In genomic region chr7:47945261-47946015, GRCh38 we compare ENCODE assay signal across 8 cellular contexts. TPM values are rescaled to one million over a fixed set of nuclear protein-coding genes. Genes with fewer than 3 reads are reported as not detected.
A peak's percentile ranks its signal among the peaks of the same experiment; 100 is the strongest.
DNase-seq lines count a peak whose midpoint lies in the region; ATAC-seq and TF ChIP-seq lines count a peak whose summit lies in the region.

No MANE protein-coding gene starts in this region.

- peaks cover 8% of the 10 kb centered on the region for H3K27me3 Mint-ChIP-seq in neural progenitor cell (ENCODE audit: insufficient read depth, low read depth)

- H3F3A ChIP-seq in neural progenitor cell (ENCODE audit: low read depth): no peaks in the 10 kb centered on the region

- no peaks in the 10 kb centered on the region for H3K36me3 Mint-ChIP-seq in neural progenitor cell

- TF ChIP-seq CTCF in esophagus muscularis mucosa (IDR thresholded peaks at IDR 0.05) (peak; percentile 75 to 76 (median 76)), neural progenitor cell (IDR thresholded peaks at IDR 0.05) (peak; percentile 94)

- H3K27ac ChIP-seq in esophagus muscularis mucosa (replicated peaks in 1 of 4) (peak overlapping the region in 3 of 4 donors; percentile 1 to 42 (median 9)), neural progenitor cell (no peak overlapping the region)

- ATAC-seq in HG03045 (IDR thresholded peaks at IDR 0.05; ENCODE audit: unreplicated experiment): peak; percentile 56

- TF ChIP-seq POLR2A in esophagus muscularis mucosa (IDR thresholded peaks at IDR 0.05; ENCODE audit: low read depth): no peak

- 31% methylated on average over 7 of the region's 8 CpGs for WGBS in esophagus muscularis mucosa

- peaks cover 14% of the 10 kb centered on the region for H3K4me1 Mint-ChIP-seq in neural progenitor cell

- no peak overlapping the region for H2AFZ ChIP-seq in neural progenitor cell (replicated peaks)

- TF ChIP-seq EP300 in esophagus muscularis mucosa (IDR thresholded peaks at IDR 0.05): no peak

- H3K27me3 ChIP-seq in NT2/D1 (ENCODE audit: insufficient read depth, insufficient read length) (no peaks in the 10 kb centered on the region), esophagus muscularis mucosa (no peaks in the 10 kb centered on the region), neural progenitor cell (no peaks in the 10 kb centered on the region)

- no peak overlapping the region for H3K4me2 ChIP-seq in neural progenitor cell

- no peak overlapping the region for H3K9ac ChIP-seq in NT2/D1 (ENCODE audit: insufficient read length, low read depth)
- no peak overlapping the region for H3K9ac ChIP-seq in neural progenitor cell

- H3K27ac Mint-ChIP-seq in neural progenitor cell: peak overlapping the region; percentile 5

- H3K79me2 ChIP-seq in neural progenitor cell (ENCODE audit: low read depth): no peaks in the 10 kb centered on the region

- peak; percentile 14 to 30 for DNase-seq in NCI-H187 (lab: John Stamatoyannopoulos, UW)
- no peak for DNase-seq in NCI-H187 treated with DMSO at 0.1 percent for 48 hours (lab: John Stamatoyannopoulos, UW)
- DNase-seq in NT2/D1 (ENCODE audit: low read depth, low spot score): peak; percentile 66
- peak; percentile 78 for DNase-seq in activated CD8-positive, alpha-beta memory T cell treated with anti-CD3 and anti-CD28 coated beads, Interleukin-2, amount 50 U/mL, for 4 hours
- DNase-seq in esophagus muscularis mucosa (ENCODE audit: extremely low spot score): no peak
- peak; percentile 79 for DNase-seq in neural progenitor cell (ENCODE audit: low spot score)
- peak; percentile 43 for DNase-seq in stromal cell of bone marrow (ENCODE audit: low read depth)

- H3K4me3 ChIP-seq in NT2/D1 (ENCODE audit: insufficient read length, low read depth): no peak overlapping the region
- no peak overlapping the region for H3K4me3 ChIP-seq in esophagus muscularis mucosa
- H3K4me3 ChIP-seq in neural progenitor cell: no peak overlapping the region

- intact Hi-C loops in esophagus muscularis mucosa (cut with DNase I): loop anchor here (1.0 kb wide), 1 partner anchor 164 kb away; no protein-coding TSS in a partner anchor

- H3K36me3 ChIP-seq in NT2/D1 (ENCODE audit: insufficient read depth, insufficient read length, low read length) (no peaks in the 10 kb centered on the region), esophagus muscularis mucosa (no peaks in the 10 kb centered on the region), neural progenitor cell (no peaks in the 10 kb centered on the region)

- H3K4me1 ChIP-seq in NT2/D1 (ENCODE audit: insufficient read depth, insufficient read length): peaks cover 7% of the 10 kb centered on the region
- H3K4me1 ChIP-seq in esophagus muscularis mucosa: peaks cover 8 to 40% (median 18%) of the 10 kb centered on the region in 4 donors
- H3K4me1 ChIP-seq in neural progenitor cell: no peaks in the 10 kb centered on the region

- H3K9me3 Mint-ChIP-seq in neural progenitor cell: no peaks in the 10 kb centered on the region

- H3K9me3 ChIP-seq in NT2/D1 (ENCODE audit: insufficient read depth, low read length) (no peaks in the 10 kb centered on the region), esophagus muscularis mucosa (no peaks in the 10 kb centered on the region), neural progenitor cell (ENCODE audit: low read depth) (no peaks in the 10 kb centered on the region)

- H3K4me3 Mint-ChIP-seq in neural progenitor cell: no peak overlapping the region

- H4K20me1 ChIP-seq in neural progenitor cell (ENCODE audit: low read depth): no peaks in the 10 kb centered on the region

RNA-seq across cellular contexts. Expression of gene PKD1L1, which starts 2.8 kb away (rescaled TPM):
- total RNA-seq in esophagus muscularis mucosa (1 to 10 TPM in 1 of 4 donors, under 1 TPM in 3; 0.50 to 1.7 (median 0.73) TPM), neural progenitor cell (ENCODE audit: low replicate concordance) (0.07 and 0.09 TPM in 2 replicates)

RNA-seq across cellular contexts. Expression of gene HUS1, which starts 34.0 kb away (rescaled TPM):
- total RNA-seq in esophagus muscularis mucosa (10 to 100 TPM; 11.5 to 15.6 (median 13.7) TPM), neural progenitor cell (ENCODE audit: low replicate concordance) (31.2 and 48.7 TPM in 2 replicates)

Comparison
In these comparisons a context has a peak if more than half of its experiments do, and no peak if none do; other contexts are left out.
1. DNase-seq: peak in NCI-H187 (2 of 2), NT2/D1 (single experiment), activated CD8-positive, alpha-beta memory T cell treated with anti-CD3 and anti-CD28 coated beads, Interleukin-2, amount 50 U/mL, for 4 hours (single experiment), neural progenitor cell (single experiment) and stromal cell of bone marrow (single experiment); none in NCI-H187 treated with DMSO at 0.1 percent for 48 hours (single experiment) and esophagus muscularis mucosa (single experiment).